Comparison of ENCODE assay signal across 37 cellular contexts in the genomic region with DNA sequence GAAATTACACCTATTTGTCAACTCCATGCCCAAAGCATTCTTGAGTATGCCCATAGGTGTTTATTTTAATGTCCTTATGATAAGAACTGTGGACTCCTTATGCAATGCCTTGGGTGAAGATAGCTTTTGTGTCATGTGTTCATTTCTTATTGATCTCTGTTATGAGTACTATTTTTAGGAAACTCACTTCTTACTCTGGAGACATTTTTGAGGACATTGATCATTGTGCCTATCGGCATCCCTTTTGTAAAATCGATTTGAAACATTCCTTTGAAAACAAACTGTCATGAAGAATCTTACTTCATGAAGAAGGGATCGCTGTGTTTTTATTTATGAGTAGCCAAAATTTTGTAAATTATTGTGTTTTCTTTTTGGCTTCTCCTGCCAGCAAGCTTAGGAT.
"Had no signal": no experiment of that assay in that cellular context is flagged by ENCODE, and none has a peak within 500 bp of the region (broad histone marks: within the 10 kb centered on the region; RNA-seq: fewer than 3 reads in every experiment).

No MANE protein-coding gene starts in this region.

- H3K9me3 ChIP-seq: adrenal gland, ascending aorta, body of pancreas, breast epithelium had no signal

- H3K4me1 Mint-ChIP-seq: activated naive CD4-positive, alpha-beta T cell treated with anti-CD3 and anti-CD28 coated beads, Interleukin-2, amount 10 ng/mL, durations not matched to agents 7 days and 5 days; activated naive CD4-positive, alpha-beta T cell treated with anti-CD3 and anti-CD28 coated beads, Interleukin-2, amount 50 U/mL, for 24 hours; activated naive CD8-positive, alpha-beta T cell treated with anti-CD3 and anti-CD28 coated beads for 36 hours; activated naive CD8-positive, alpha-beta T cell treated with anti-CD3 and anti-CD28 coated beads, Interleukin-2, amount 10 ng/mL, durations not matched to agents 7 days and 5 days; activated naive CD8-positive, alpha-beta T cell treated with anti-CD3 and anti-CD28 coated beads, Interleukin-2, amount 50 U/mL, for 24 hours; activated T-helper 17 cell treated with anti-CD3 and anti-CD28 coated beads, Interleukin-2, amount 50 U/mL, for 72 hours; central memory CD8-positive, alpha-beta T cell had no signal

- H3K36me3 ChIP-seq: adrenal gland, ascending aorta, brain microvascular endothelial cell, breast epithelium, cardiac muscle cell had no signal

- H3K9me3 Mint-ChIP-seq: activated naive CD4-positive, alpha-beta T cell treated with anti-CD3 and anti-CD28 coated beads for 36 hours; activated naive CD4-positive, alpha-beta T cell treated with anti-CD3 and anti-CD28 coated beads, Interleukin-2, amount 10 ng/mL, durations not matched to agents 7 days and 5 days; activated naive CD4-positive, alpha-beta T cell treated with anti-CD3 and anti-CD28 coated beads, Interleukin-2, amount 50 U/mL, for 24 hours; activated naive CD8-positive, alpha-beta T cell treated with anti-CD3 and anti-CD28 coated beads for 36 hours; activated naive CD8-positive, alpha-beta T cell treated with anti-CD3 and anti-CD28 coated beads, Interleukin-2, amount 10 ng/mL, durations not matched to agents 7 days and 5 days; activated naive CD8-positive, alpha-beta T cell treated with anti-CD3 and anti-CD28 coated beads, Interleukin-2, amount 50 U/mL, for 24 hours; activated T-cell treated with anti-CD3 and anti-CD28 coated beads, Interleukin-2, amount 50 U/mL, for 24 hours; activated T-cell treated with anti-CD3 and anti-CD28 coated beads, Interleukin-2, amount 50 U/mL, for 4 hours; activated T-helper 1 cell treated with anti-CD3 and anti-CD28 coated beads, Interleukin-12 subunit alpha, Interleukin-12 subunit beta, Interleukin-2, Interleukin-4 antibody, amounts not matched to agents 30 ng/mL and 10 ng/mL and 1 ng/mL, durations not matched to agents 14 hours and 24 hours and 36 hours; activated T-helper 17 cell treated with anti-CD3 and anti-CD28 coated beads, Interleukin-2, amount 50 U/mL, for 72 hours; activated T-helper 2 cell treated with anti-CD3 and anti-CD28 coated beads, Interferon-gamma antibody, Interleukin-2, Interleukin-4, amounts not matched to agents 10 μg/mL and 5 μg/mL and 100 μg/mL, durations not matched to agents 14 hours and 24 hours and 36 hours; brain; central memory CD8-positive, alpha-beta T cell had no signal

- H3K36me3 Mint-ChIP-seq: activated naive CD4-positive, alpha-beta T cell treated with anti-CD3 and anti-CD28 coated beads, Interleukin-2, amount 10 ng/mL, durations not matched to agents 7 days and 5 days; activated naive CD4-positive, alpha-beta T cell treated with anti-CD3 and anti-CD28 coated beads, Interleukin-2, amount 50 U/mL, for 24 hours; activated naive CD4-positive, alpha-beta T cell treated with anti-CD3 and anti-CD28 coated beads, Interleukin-2, amount 50 U/mL, for 72 hours; activated naive CD8-positive, alpha-beta T cell; activated naive CD8-positive, alpha-beta T cell treated with anti-CD3 and anti-CD28 coated beads for 36 hours; activated naive CD8-positive, alpha-beta T cell treated with anti-CD3 and anti-CD28 coated beads, Interleukin-2, amount 10 ng/mL, durations not matched to agents 7 days and 5 days; brain had no signal

- H3K4me3 Mint-ChIP-seq: activated naive CD4-positive, alpha-beta T cell treated with anti-CD3 and anti-CD28 coated beads for 36 hours; activated naive CD4-positive, alpha-beta T cell treated with anti-CD3 and anti-CD28 coated beads, Interleukin-2, amount 10 ng/mL, durations not matched to agents 7 days and 5 days; activated naive CD4-positive, alpha-beta T cell treated with anti-CD3 and anti-CD28 coated beads, Interleukin-2, amount 50 U/mL, for 24 hours; activated naive CD8-positive, alpha-beta T cell; activated naive CD8-positive, alpha-beta T cell treated with anti-CD3 and anti-CD28 coated beads for 36 hours; activated naive CD8-positive, alpha-beta T cell treated with anti-CD3 and anti-CD28 coated beads, Interleukin-2, amount 10 ng/mL, durations not matched to agents 7 days and 5 days; activated naive CD8-positive, alpha-beta T cell treated with anti-CD3 and anti-CD28 coated beads, Interleukin-2, amount 50 U/mL, for 24 hours; activated T-cell treated with anti-CD3 and anti-CD28 coated beads, Interleukin-2, amount 50 U/mL, for 24 hours; activated T-cell treated with anti-CD3 and anti-CD28 coated beads, Interleukin-2, amount 50 U/mL, for 4 hours; activated T-cell treated with anti-CD3 and anti-CD28 coated beads, Interleukin-2, amount 50 U/mL, for 72 hours; activated T-helper 1 cell treated with anti-CD3 and anti-CD28 coated beads, Interleukin-12 subunit alpha, Interleukin-12 subunit beta, Interleukin-2, Interleukin-4 antibody, amounts not matched to agents 30 ng/mL and 10 ng/mL and 1 ng/mL, durations not matched to agents 14 hours and 24 hours and 36 hours; activated T-helper 17 cell treated with anti-CD3 and anti-CD28 coated beads, Interleukin-2, amount 50 U/mL, for 72 hours; brain; central memory CD8-positive, alpha-beta T cell had no signal

- H3K4me1 ChIP-seq: adrenal gland, ascending aorta, body of pancreas, breast epithelium had no signal

- H3K27me3 ChIP-seq: adrenal gland, ascending aorta, body of pancreas, brain microvascular endothelial cell, breast epithelium had no signal

- H3K27ac ChIP-seq: adrenal gland, ascending aorta, body of pancreas, brain microvascular endothelial cell, breast epithelium, cardiac muscle cell had no signal

- ATAC-seq: activated naive CD4-positive, alpha-beta T cell treated with anti-CD3 and anti-CD28 coated beads, Interleukin-2, amount 50 U/mL, for 72 hours; activated naive CD8-positive, alpha-beta T cell treated with anti-CD3 and anti-CD28 coated beads, Interleukin-2, amount 50 U/mL, for 24 hours; activated T-cell treated with anti-CD3 and anti-CD28 coated beads, Interleukin-2, amount 50 U/mL, for 4 hours; activated T-cell treated with anti-CD3 and anti-CD28 coated beads, Interleukin-2, amount 50 U/mL, for 72 hours; activated T-helper 17 cell treated with anti-CD3 and anti-CD28 coated beads, Interleukin-2, amount 50 U/mL, for 72 hours; body of pancreas had no signal

- H3K4me3 ChIP-seq: adrenal gland, ascending aorta, body of pancreas, breast epithelium, cardiac muscle cell had no signal

- DNase-seq: activated effector memory CD4-positive, alpha-beta T cell treated with anti-CD3 and anti-CD28 coated beads, Interleukin-2, amount 50 U/mL, for 16 hours; activated effector memory CD4-positive, alpha-beta T cell treated with Interleukin-2 at 50 U/mL for 16 hours; activated gamma-delta T cell; activated gamma-delta T cell treated with Interleukin-2 at 50 U/mL for 16 hours; activated naive CD4-positive, alpha-beta T cell; activated naive CD4-positive, alpha-beta T cell treated with anti-CD3 and anti-CD28 coated beads for 36 hours; activated naive CD4-positive, alpha-beta T cell treated with anti-CD3 and anti-CD28 coated beads, Interleukin-2, amount 10 ng/mL, durations not matched to agents 7 days and 5 days; activated naive CD4-positive, alpha-beta T cell treated with anti-CD3 and anti-CD28 coated beads, Interleukin-2, amount 50 U/mL, for 16 hours; activated naive CD4-positive, alpha-beta T cell treated with Interleukin-2 at 50 U/mL for 16 hours; activated naive CD8-positive, alpha-beta T cell treated with anti-CD3 and anti-CD28 coated beads for 36 hours; activated naive CD8-positive, alpha-beta T cell treated with anti-CD3 and anti-CD28 coated beads, Interleukin-2, amount 10 ng/mL, durations not matched to agents 7 days and 5 days; activated naive CD8-positive, alpha-beta T cell treated with anti-CD3 and anti-CD28 coated beads, Interleukin-2, amount 50 U/mL, for 24 hours; activated T-cell treated with anti-CD3 and anti-CD28 coated beads, Interleukin-2, amount 50 U/mL, for 24 hours; activated T-cell treated with anti-CD3 and anti-CD28 coated beads, Interleukin-2, amount 50 U/mL, for 4 hours; activated T-cell treated with anti-CD3 and anti-CD28 coated beads, Interleukin-2, amount 50 U/mL, for 48 hours; activated T-cell treated with anti-CD3 and anti-CD28 coated beads, Interleukin-2, amount 50 U/mL, for 72 hours; adrenal gland; amniotic stem cell; amygdala; anterior cingulate cortex; aorta; body of pancreas; brain microvascular endothelial cell; caudate nucleus; central memory CD4-positive, alpha-beta T cell; cerebellar nuclear complex had no signal

- H3K27me3 Mint-ChIP-seq: activated naive CD4-positive, alpha-beta T cell treated with anti-CD3 and anti-CD28 coated beads, Interleukin-2, amount 10 ng/mL, durations not matched to agents 7 days and 5 days; brain had no signal

- H3K27ac Mint-ChIP-seq: activated naive CD4-positive, alpha-beta T cell treated with anti-CD3 and anti-CD28 coated beads for 36 hours; activated naive CD4-positive, alpha-beta T cell treated with anti-CD3 and anti-CD28 coated beads, Interleukin-2, amount 10 ng/mL, durations not matched to agents 7 days and 5 days; activated naive CD4-positive, alpha-beta T cell treated with anti-CD3 and anti-CD28 coated beads, Interleukin-2, amount 50 U/mL, for 24 hours; activated naive CD8-positive, alpha-beta T cell; activated naive CD8-positive, alpha-beta T cell treated with anti-CD3 and anti-CD28 coated beads for 36 hours; activated naive CD8-positive, alpha-beta T cell treated with anti-CD3 and anti-CD28 coated beads, Interleukin-2, amount 10 ng/mL, durations not matched to agents 7 days and 5 days; activated naive CD8-positive, alpha-beta T cell treated with anti-CD3 and anti-CD28 coated beads, Interleukin-2, amount 50 U/mL, for 24 hours; activated T-cell treated with anti-CD3 and anti-CD28 coated beads, Interleukin-2, amount 50 U/mL, for 24 hours; activated T-cell treated with anti-CD3 and anti-CD28 coated beads, Interleukin-2, amount 50 U/mL, for 72 hours; activated T-helper 1 cell treated with anti-CD3 and anti-CD28 coated beads, Interleukin-12 subunit alpha, Interleukin-12 subunit beta, Interleukin-2, Interleukin-4 antibody, amounts not matched to agents 30 ng/mL and 10 ng/mL and 1 ng/mL, durations not matched to agents 14 hours and 24 hours and 36 hours; activated T-helper 17 cell treated with anti-CD3 and anti-CD28 coated beads, Interleukin-2, amount 50 U/mL, for 72 hours; activated T-helper 2 cell treated with anti-CD3 and anti-CD28 coated beads, Interferon-gamma antibody, Interleukin-2, Interleukin-4, amounts not matched to agents 10 μg/mL and 5 μg/mL and 100 μg/mL, durations not matched to agents 14 hours and 24 hours and 36 hours had no signal
